Comparison of ENCODE assay signal across 14 cellular contexts in genomic region chr13:76937416-76937815, GRCh38. TPM values are rescaled to one million over a fixed set of nuclear protein-coding genes. Genes with fewer than 3 reads are reported as not detected.
A peak's percentile ranks its signal among the peaks of the same experiment; 100 is the strongest.
DNase-seq lines count a peak whose midpoint lies in the region; FAIRE-seq and TF ChIP-seq lines count a peak whose summit lies in the region.
"Had no signal": no experiment of that assay in that cellular context is flagged by ENCODE, and none has a peak within 500 bp of the region (broad histone marks: within the 10 kb centered on the region; RNA-seq: fewer than 3 reads in every experiment).

No MANE protein-coding gene starts in this region.

- H3K36me3 ChIP-seq in bronchial epithelial cell (ENCODE audit: control insufficient read depth, insufficient read depth, low read length) = no peaks in the 10 kb centered on the region
- H3K36me3 ChIP-seq in thyroid gland = no peaks in the 10 kb centered on the region
- H3K36me3 ChIP-seq in sigmoid colon = no peaks in the 10 kb centered on the region
- H3K36me3 ChIP-seq: upper lobe of left lung had no signal

- WGBS in thyroid gland, 2 donors = 70 to 89% methylated on average over 2 of the region's 2 CpGs
- 77 to 83% methylated on average over 2 of the region's 2 CpGs for WGBS in sigmoid colon, 2 donors

- TF ChIP-seq POLR2A in thyroid gland (IDR thresholded peaks at IDR 0.05) (no peak), sigmoid colon (IDR thresholded peaks at IDR 0.05) (no peak)

- H3K27ac ChIP-seq in thyroid gland (no peak overlapping the region), sigmoid colon (no peak overlapping the region)
- H3K27ac ChIP-seq: upper lobe of left lung had no signal

- H3K4me1 ChIP-seq in thyroid gland (no peaks in the 10 kb centered on the region), sigmoid colon (no peaks in the 10 kb centered on the region)

- H3K9me3 ChIP-seq in thyroid gland = no peaks in the 10 kb centered on the region
- H3K9me3 ChIP-seq in sigmoid colon = peaks cover 0 to 3% (median 0%) of the 10 kb centered on the region in 4 donors
- H3K9me3 ChIP-seq: upper lobe of left lung had no signal

- FAIRE-seq in bronchial epithelial cell (lab: Jason Lieb, UNC) = no peak

- H3K4me3 ChIP-seq in bronchial epithelial cell (ENCODE audit: low read depth, low read length) (no peak overlapping the region), thyroid gland (replicated peaks in 1 of 3) (no peak overlapping the region), sigmoid colon (no peak overlapping the region)
- H3K4me3 ChIP-seq: upper lobe of left lung had no signal

- TF ChIP-seq EP300 in sigmoid colon (IDR thresholded peaks at IDR 0.05) = no peak

- H3K27me3 ChIP-seq in bronchial epithelial cell (ENCODE audit: control insufficient read depth, insufficient read depth, low read length) (no peaks in the 10 kb centered on the region), thyroid gland (no peaks in the 10 kb centered on the region), sigmoid colon (no peaks in the 10 kb centered on the region)
- H3K27me3 ChIP-seq: upper lobe of left lung had no signal

- TF ChIP-seq CTCF in bronchial epithelial cell (IDR thresholded peaks at IDR 0.05; ENCODE audit: insufficient read depth, low read length, severe bottlenecking) = no peak
- TF ChIP-seq CTCF in thyroid gland (IDR thresholded peaks at IDR 0.05) = no peak
- TF ChIP-seq CTCF in sigmoid colon (IDR thresholded peaks at IDR 0.05) = no peak

- DNase-seq in AG20443 (ENCODE audit: low spot score) (peak; percentile 78), LHCN-M2 (ENCODE audit: low read depth) (peak; percentile 89), bronchial epithelial cell (ENCODE audit: low read depth) (peak; percentile 98), lung microvascular endothelial cell (ENCODE audit: low read depth in 2 of 2) (peak; percentile 62 to 82), HuH-7.5 (ENCODE audit: low spot score) (no peak), thyroid gland (no peak), sigmoid colon (no peak)
- DNase-seq in activated T-cell treated with anti-CD3 and anti-CD28 coated beads, Interleukin-2, amount 50 U/mL, for 1 hour = no peak
- DNase-seq: activated T-cell treated with anti-CD3 and anti-CD28 coated beads, Interleukin-2, amount 50 U/mL, for 48 hours; DMS79; NCI-H524 treated with DMSO at 0.1 percent for 48 hours; stimulated activated CD4-positive, alpha-beta T cell treated with anti-CD3 and anti-CD28 coated beads, Interleukin-4, amount 100 ng/mL, for 1 hour; upper lobe of left lung had no signal

- intact Hi-C loops in thyroid gland (cut with DNase I) (no loop called here), sigmoid colon (cut with DNase I) (no loop called here)

RNA-seq across cellular contexts. Expression of gene ACOD1, which starts 10.9 kb away (rescaled TPM):
- total RNA-seq in LHCN-M2 (2014; rRNA removed) = not detected in 2 replicates
- not detected for polyA plus RNA-seq in LHCN-M2 (2012)
- not detected in 2 replicates for total RNA-seq in bronchial epithelial cell
- total RNA-seq in lung microvascular endothelial cell = not detected in 2 replicates
- not detected for total RNA-seq in thyroid gland
- not detected for total RNA-seq in sigmoid colon
- polyA plus RNA-seq in sigmoid colon = under 1 TPM in 1 of 3 donors, not detected in 2; 0.10 TPM
- total RNA-seq: mesothelial cell of epicardium, upper lobe of left lung had no signal

RNA-seq across cellular contexts. Expression of gene KCTD12, which starts 51.2 kb away (rescaled TPM):
- 97.0 and 137 TPM in 2 replicates for total RNA-seq in LHCN-M2 (2014; rRNA removed)
- 8.0 TPM for polyA plus RNA-seq in LHCN-M2 (2012)
- total RNA-seq in bronchial epithelial cell = 6.5 and 15.3 TPM in 2 replicates
- 160 and 407 TPM in 2 replicates for total RNA-seq in lung microvascular endothelial cell
- 10 to 100 TPM; 27.9 to 59.3 (median 37.8) TPM for total RNA-seq in thyroid gland
- 100 to 1,000 TPM in 2 of 4 donors, 10 to 100 TPM in 2; 77.3 to 129 (median 97.5) TPM for total RNA-seq in sigmoid colon
- 10 to 100 TPM; 14.8 to 22.6 (median 19.8) TPM for polyA plus RNA-seq in sigmoid colon

RNA-seq across cellular contexts. Expression of gene CLN5, which starts 54.5 kb away (rescaled TPM):
- total RNA-seq in LHCN-M2 (2014; rRNA removed) = 28.5 and 30.7 TPM in 2 replicates
- 16.9 TPM for polyA plus RNA-seq in LHCN-M2 (2012)
- 21.1 and 27.0 TPM in 2 replicates for total RNA-seq in bronchial epithelial cell
- 24.8 and 29.9 TPM in 2 replicates for total RNA-seq in lung microvascular endothelial cell
- total RNA-seq in thyroid gland = 100 to 1,000 TPM in 3 of 4 donors, 10 to 100 TPM in 1; 89.2 to 204 (median 173) TPM
- 10 to 100 TPM; 14.0 to 29.3 (median 27.0) TPM for total RNA-seq in sigmoid colon
- polyA plus RNA-seq in sigmoid colon = 10 to 100 TPM in 1 of 3 donors, 1 to 10 TPM in 2; 7.8 to 11.9 (median 9.2) TPM

Comparison
In these comparisons a context has a peak if more than half of its experiments do, and no peak if none do; other contexts are left out.
1. DNase-seq: peak in AG20443 (single experiment), LHCN-M2 (single experiment), bronchial epithelial cell (single experiment) and lung microvascular endothelial cell (2 of 2); none in HuH-7.5 (single experiment), activated T-cell treated with anti-CD3 and anti-CD28 coated beads, Interleukin-2, amount 50 U/mL, for 1 hour (single experiment), thyroid gland (0 of 2) and sigmoid colon (single experiment).